In the genomic region with DNA sequence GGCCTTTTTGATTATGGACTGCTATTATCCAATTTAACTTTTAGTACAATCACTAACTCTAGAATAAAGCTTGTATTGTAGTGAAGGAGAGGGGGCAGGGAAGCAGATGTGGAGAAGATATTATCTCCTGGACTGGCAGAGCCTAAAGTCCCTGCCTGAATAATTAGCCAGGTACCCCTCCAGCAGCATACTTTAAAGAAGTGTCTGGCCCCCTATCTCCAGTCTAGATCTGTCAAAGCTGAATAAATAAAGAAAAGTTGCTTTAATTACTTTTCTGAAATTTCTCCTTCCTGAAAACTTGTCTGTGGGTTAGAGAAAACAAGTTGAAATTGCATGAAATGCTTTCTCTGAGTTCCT, we compare ENCODE assay signal across 26 cellular contexts.
"Had no signal": no experiment of that assay in that cellular context is flagged by ENCODE, and none has a peak within 500 bp of the region (broad histone marks: within the 10 kb centered on the region; RNA-seq: fewer than 3 reads in every experiment).

No MANE protein-coding gene starts in this region.

- H3K4me1 ChIP-seq: lower lobe of right lung, neural progenitor cell, prostate gland, thyroid gland, upper lobe of left lung had no signal

- H3K27me3 ChIP-seq: esophagus muscularis mucosa, foreskin keratinocyte, neural progenitor cell, right atrium auricular region, sigmoid colon, stomach, thyroid gland, upper lobe of left lung had no signal

- H3K27ac ChIP-seq: coronary artery, esophagus muscularis mucosa, foreskin keratinocyte, lower lobe of right lung, neural progenitor cell, prostate gland, right atrium auricular region, sigmoid colon, stomach, thyroid gland, upper lobe of left lung had no signal

- H3K9me3 ChIP-seq: esophagus muscularis mucosa, lower lobe of right lung, mucosa of descending colon, prostate gland, right atrium auricular region, sigmoid colon, stomach, thyroid gland, upper lobe of left lung had no signal

- H3K9ac ChIP-seq: neural progenitor cell had no signal

- H2AFZ ChIP-seq: neural progenitor cell had no signal

- H3K4me2 ChIP-seq: neural progenitor cell had no signal

- H3K4me3 ChIP-seq: coronary artery, esophagus muscularis mucosa, lower lobe of right lung, mucosa of descending colon, neural progenitor cell, prostate gland, right atrium auricular region, sigmoid colon, stomach, thyroid gland, upper lobe of left lung had no signal

- DNase-seq: dermis blood vessel endothelial cell; effector memory CD4-positive, alpha-beta T cell; glutamatergic neuron; hypothalamus; immature natural killer cell; islet precursor cell; left colon; left ventricle myocardium superior; lower lobe of right lung; naive B cell; sigmoid colon; stimulated activated CD4-positive, alpha-beta T cell treated with anti-CD3 and anti-CD28 coated beads, Interleukin-2, amount 100 ng/mL, for 24 hours; stimulated activated CD4-positive, alpha-beta T cell treated with anti-CD3 and anti-CD28 coated beads, Interleukin-4, amount 100 ng/mL, for 24 hours; stimulated activated naive CD4-positive, alpha-beta T cell treated with Interleukin-2 at 50 U/mL for 16 hours; stomach; thyroid gland; upper lobe of left lung had no signal

- ATAC-seq: left ventricle myocardium superior; lower lobe of right lung; natural killer cell treated with Interleukin-12 subunit alpha and Interleukin-12 subunit beta and Interleukin-15 and Interleukin-18, amount 100 ng/mL, for 72 hours; stimulated activated effector memory CD8-positive, alpha-beta T cell treated with anti-CD3 and anti-CD28 coated beads, Interleukin-12 subunit alpha, Interleukin-12 subunit beta, amount 100 ng/mL, for 72 hours had no signal

- H3K36me3 ChIP-seq: esophagus muscularis mucosa, lower lobe of right lung, neural progenitor cell, prostate gland, right atrium auricular region, sigmoid colon, stomach, thyroid gland, upper lobe of left lung had no signal
